In genomic region chr5:7018601-7019000, GRCh38 we compare ENCODE assay signal across 24 cellular contexts.
A peak's percentile ranks its signal among the peaks of the same experiment; 100 is the strongest.
DNase-seq lines count a peak whose midpoint lies in the region; ATAC-seq, FAIRE-seq and TF ChIP-seq lines count a peak whose summit lies in the region.
"Had no signal": no experiment of that assay in that cellular context is flagged by ENCODE, and none has a peak within 500 bp of the region (broad histone marks: within the 10 kb centered on the region; RNA-seq: fewer than 3 reads in every experiment).

No MANE protein-coding gene starts in this region.

- H3K4me1 Mint-ChIP-seq in stimulated activated effector memory CD8-positive, alpha-beta T cell treated with anti-CD3 and anti-CD28 coated beads, Interleukin-12 subunit alpha, Interleukin-12 subunit beta, amount 100 ng/mL, for 72 hours = no peaks in the 10 kb centered on the region
- no peaks in the 10 kb centered on the region for H3K4me1 Mint-ChIP-seq in activated CD8-positive, alpha-beta memory T cell treated with anti-CD3 and anti-CD28 coated beads, Interleukin-2, amount 10 ng/mL, durations not matched to agents 7 days and 5 days
- H3K4me1 Mint-ChIP-seq: B cell; CD4-positive, CD25-positive, alpha-beta regulatory T cell had no signal

- no peak overlapping the region for H3K9ac ChIP-seq in H1 (replicated peaks in 1 of 4; ENCODE audit: extremely low read depth in 1 of 4, low read depth in 3 of 4, low read length in 3 of 4)
- H3K9ac ChIP-seq: BLaER1 had no signal

- no peak overlapping the region for H2AK5ac ChIP-seq in H1 (ENCODE audit: low read depth, low read length)

- no peak overlapping the region for H4K5ac ChIP-seq in H1 (ENCODE audit: insufficient read length, low read depth, low read length)

- no peaks in the 10 kb centered on the region for H3K79me1 ChIP-seq in H1 (ENCODE audit: low read depth, low read length)

- no peak for TF ChIP-seq POLR2A in H1 (IDR thresholded peaks at IDR 0.05; ENCODE audit: control extremely low read depth in 1 of 2, low read depth in 2 of 2, low read length in 2 of 2)

- TF ChIP-seq CTCF in H1 (IDR thresholded peaks at IDR 0.05; ENCODE audit: control extremely low read depth in 1 of 3, insufficient read depth in 1 of 3, low read depth in 1 of 3, low read length in 3 of 3) = peak; percentile 1 to 40 (median 2); a peak in 3 of 4 replicates

- ATAC-seq in stimulated activated effector memory CD8-positive, alpha-beta T cell treated with anti-CD3 and anti-CD28 coated beads, Interleukin-12 subunit alpha, Interleukin-12 subunit beta, amount 100 ng/mL, for 72 hours = peak; percentile 11
- no peak for ATAC-seq in activated CD8-positive, alpha-beta memory T cell treated with anti-CD3 and anti-CD28 coated beads, Interleukin-2, amount 10 ng/mL, durations not matched to agents 7 days and 5 days
- no peak for ATAC-seq in HG03565 (IDR thresholded peaks at IDR 0.05; ENCODE audit: unreplicated experiment)
- ATAC-seq: CD8-positive, alpha-beta T cell; HCT116 had no signal

- H3K4me3 ChIP-seq in H1 (ENCODE audit: extremely low read depth in 1 of 4, insufficient read depth in 2 of 4, low read depth in 3 of 4, low read length in 4 of 4) = no peak overlapping the region
- H3K4me3 ChIP-seq: BLaER1 had no signal

- H3K18ac ChIP-seq in H1 (ENCODE audit: extremely low read depth, low read length) = no peak overlapping the region

- no peak for TF ChIP-seq EP300 in H1 (IDR thresholded peaks at IDR 0.05; ENCODE audit: borderline replicate concordance in 1 of 2, low read depth in 2 of 2, low read length in 2 of 2)

- no peaks in the 10 kb centered on the region for H3K36me3 Mint-ChIP-seq in stimulated activated effector memory CD8-positive, alpha-beta T cell treated with anti-CD3 and anti-CD28 coated beads, Interleukin-12 subunit alpha, Interleukin-12 subunit beta, amount 100 ng/mL, for 72 hours
- no peaks in the 10 kb centered on the region for H3K36me3 Mint-ChIP-seq in activated CD8-positive, alpha-beta memory T cell treated with anti-CD3 and anti-CD28 coated beads, Interleukin-2, amount 10 ng/mL, durations not matched to agents 7 days and 5 days
- H3K36me3 Mint-ChIP-seq: CD4-positive, CD25-positive, alpha-beta regulatory T cell; CD8-positive, alpha-beta T cell had no signal

- H3K27me3 Mint-ChIP-seq in activated CD8-positive, alpha-beta memory T cell treated with anti-CD3 and anti-CD28 coated beads, Interleukin-2, amount 10 ng/mL, durations not matched to agents 7 days and 5 days = no peaks in the 10 kb centered on the region
- H3K27me3 Mint-ChIP-seq: B cell; CD4-positive, CD25-positive, alpha-beta regulatory T cell had no signal

- no peak overlapping the region for H3K27ac ChIP-seq in H1 (ENCODE audit: low read depth, low read length)
- H3K27ac ChIP-seq: 22Rv1, BLaER1, C4-2B had no signal

- H2BK120ac ChIP-seq in H1 (replicated peaks; ENCODE audit: low read depth, low read length) = no peak overlapping the region

- H2BK20ac ChIP-seq in H1 (ENCODE audit: low read length) = no peak overlapping the region

- no peak overlapping the region for H2BK5ac ChIP-seq in H1 (ENCODE audit: low read depth, low read length)

- H3K27ac Mint-ChIP-seq in stimulated activated effector memory CD8-positive, alpha-beta T cell treated with anti-CD3 and anti-CD28 coated beads, Interleukin-12 subunit alpha, Interleukin-12 subunit beta, amount 100 ng/mL, for 72 hours = no peak overlapping the region
- no peak overlapping the region for H3K27ac Mint-ChIP-seq in activated CD8-positive, alpha-beta memory T cell treated with anti-CD3 and anti-CD28 coated beads, Interleukin-2, amount 10 ng/mL, durations not matched to agents 7 days and 5 days
- H3K27ac Mint-ChIP-seq: B cell; CD4-positive, CD25-positive, alpha-beta regulatory T cell; CD8-positive, alpha-beta T cell had no signal

- H4K8ac ChIP-seq in H1 (ENCODE audit: extremely low read depth, insufficient read depth, low read length) = no peak overlapping the region

- H3K27me3 ChIP-seq in H1 (replicated peaks in 1 of 4; ENCODE audit: control insufficient read depth in 3 of 4, extremely low read depth in 1 of 4, insufficient read depth in 3 of 4, low read length in 3 of 4) = no peaks in the 10 kb centered on the region
- H3K27me3 ChIP-seq: BLaER1 had no signal

- no peak for FAIRE-seq in H1 (lab: Jason Lieb, UNC)
- FAIRE-seq: A204.1, GM12891, GM18507 had no signal

- H2AFZ ChIP-seq in H1 (ENCODE audit: low read length) = no peak overlapping the region

- H3K14ac ChIP-seq in H1 (ENCODE audit: insufficient read length) = no peak overlapping the region

- no peaks in the 10 kb centered on the region for H3K23me2 ChIP-seq in H1 (ENCODE audit: low read depth, low read length)

- H2BK15ac ChIP-seq in H1 (ENCODE audit: low read length) = no peak overlapping the region

- H3K9me3 Mint-ChIP-seq in stimulated activated effector memory CD8-positive, alpha-beta T cell treated with anti-CD3 and anti-CD28 coated beads, Interleukin-12 subunit alpha, Interleukin-12 subunit beta, amount 100 ng/mL, for 72 hours = peaks cover 15% of the 10 kb centered on the region
- H3K9me3 Mint-ChIP-seq in activated CD8-positive, alpha-beta memory T cell treated with anti-CD3 and anti-CD28 coated beads, Interleukin-2, amount 10 ng/mL, durations not matched to agents 7 days and 5 days (ENCODE audit: low read depth) = peaks cover 13% of the 10 kb centered on the region

- no peak overlapping the region for H2BK12ac ChIP-seq in H1 (ENCODE audit: low read depth, low read length)

- no peaks in the 10 kb centered on the region for H3K79me2 ChIP-seq in H1 (ENCODE audit: control insufficient read depth in 1 of 2, insufficient read depth in 2 of 2, low read length in 2 of 2)

- no peaks in the 10 kb centered on the region for H4K20me1 ChIP-seq in H1 (replicated peaks in 1 of 2; ENCODE audit: control insufficient read depth in 1 of 2, insufficient read depth in 2 of 2, low read length in 2 of 2)
- H4K20me1 ChIP-seq: BLaER1 had no signal

- no peaks in the 10 kb centered on the region for H3K4me1 ChIP-seq in H1 (replicated peaks in 1 of 4; ENCODE audit: control insufficient read depth in 3 of 4, insufficient read depth in 4 of 4, low read length in 3 of 4)
- H3K4me1 ChIP-seq: BLaER1, Caco-2 had no signal

- H4K91ac ChIP-seq in H1 (replicated peaks; ENCODE audit: insufficient read length, low read length) = no peak overlapping the region

- POLR2A ChIA-PET in H1 (lab: Charles Lee; ENCODE audit: partially characterized antibody) = no interaction called here

- no peak overlapping the region for H3K56ac ChIP-seq in H1 (replicated peaks; ENCODE audit: insufficient read length, low read depth, low read length)

- no peaks in the 10 kb centered on the region for H3K36me3 ChIP-seq in H1 (ENCODE audit: control insufficient read depth in 2 of 4, insufficient read depth in 4 of 4, low read length in 3 of 4)
- H3K36me3 ChIP-seq: BLaER1 had no signal

- peaks cover 26 to 29% of the 10 kb centered on the region in 2 experiments for H3K9me3 ChIP-seq in H1 (ENCODE audit: insufficient read depth in 2 of 2, low read depth in 1 of 2, low read length in 1 of 2)

- H3K4me3 Mint-ChIP-seq in stimulated activated effector memory CD8-positive, alpha-beta T cell treated with anti-CD3 and anti-CD28 coated beads, Interleukin-12 subunit alpha, Interleukin-12 subunit beta, amount 100 ng/mL, for 72 hours = no peak overlapping the region
- H3K4me3 Mint-ChIP-seq in activated CD8-positive, alpha-beta memory T cell treated with anti-CD3 and anti-CD28 coated beads, Interleukin-2, amount 10 ng/mL, durations not matched to agents 7 days and 5 days = no peak overlapping the region
- H3K4me3 Mint-ChIP-seq: B cell; CD4-positive, CD25-positive, alpha-beta regulatory T cell; CD8-positive, alpha-beta T cell had no signal

- CTCF ChIA-PET in H1 (lab: Charles Lee; ENCODE audit: partially characterized antibody) = interaction anchor here (0.6 to 1.1 kb wide), 4 partner anchors 24 to 524 kb away, joined by 3 to 5 read pairs (median 4); no protein-coding TSS in a partner anchor
- CTCF ChIA-PET in activated CD8-positive, alpha-beta memory T cell treated with anti-CD3 and anti-CD28 coated beads, Interleukin-2, amount 10 ng/mL, durations not matched to agents 7 days and 5 days (lab: Charles Lee) = no interaction called here

- H3K4me2 ChIP-seq in H1 (ENCODE audit: insufficient read depth in 1 of 2, low read depth in 2 of 2, low read length in 2 of 2) = no peak overlapping the region
- H3K4me2 ChIP-seq: BLaER1 had no signal

- H3K4ac ChIP-seq in H1 (replicated peaks; ENCODE audit: insufficient read length, low read depth, low read length) = no peak overlapping the region

- H3K23ac ChIP-seq in H1 (ENCODE audit: insufficient read length) = no peak overlapping the region

- no peak; a peak in 1 of 4 replicates for TF ChIP-seq RAD21 in H1 (IDR thresholded peaks at IDR 0.05 in 1 of 2, conservative IDR thresholded peaks at IDR 0.05 in 1 of 2; ENCODE audit: low read depth in 2 of 2, low read length in 2 of 2)

- DNase-seq in DMS 273 (lab: John Stamatoyannopoulos, UW; ENCODE audit: unreplicated experiment) = peak; percentile 89
- no peak for DNase-seq in DMS 273 treated with DMSO at 0.1 percent for 48 hours (lab: John Stamatoyannopoulos, UW)
- peak; percentile 9 for DNase-seq in NAMALWA (ENCODE audit: low spot score)
- no peak for DNase-seq in H1 (ENCODE audit: low read depth in 1 of 2, low spot score in 2 of 2)
- no peak for DNase-seq in stimulated activated effector memory CD8-positive, alpha-beta T cell treated with anti-CD3 and anti-CD28 coated beads, Interleukin-12 subunit alpha, Interleukin-12 subunit beta, amount 100 ng/mL, for 72 hours (ENCODE audit: low spot score in 2 of 2)
- DNase-seq in activated CD8-positive, alpha-beta memory T cell treated with anti-CD3 and anti-CD28 coated beads, Interleukin-2, amount 10 ng/mL, durations not matched to agents 7 days and 5 days = no peak
- no peak for DNase-seq in stimulated activated CD4-positive, alpha-beta T cell treated with anti-CD3 and anti-CD28 coated beads, Interleukin-1b, Interleukin-23, amount 100 ng/mL, for 48 hours
- DNase-seq: Caco-2; CD4-positive, CD25-positive, alpha-beta regulatory T cell; CD8-positive, alpha-beta T cell; DMS53; DMS79 treated with DMSO at 0.1 percent for 48 hours; GF-D8; GOT3; H7 had no signal

TF ChIP-seq in H1, 55 proteins besides CTCF, POLR2A, EP300 and RAD21:
- TF ChIP-seq CBX5 (IDR thresholded peaks at IDR 0.05; ENCODE audit: low read depth, low read length) (no peak), RXRA (IDR thresholded peaks at IDR 0.05; ENCODE audit: insufficient read depth, low read depth, low read length) (no peak)

Comparison
In these comparisons a context has a peak if more than half of its experiments do, and no peak if none do; other contexts are left out.
1. DNase-seq: peak in DMS 273 (single experiment) and NAMALWA (single experiment); none in DMS 273 treated with DMSO at 0.1 percent for 48 hours (single experiment), H1 (0 of 2), stimulated activated effector memory CD8-positive, alpha-beta T cell treated with anti-CD3 and anti-CD28 coated beads, Interleukin-12 subunit alpha, Interleukin-12 subunit beta, amount 100 ng/mL, for 72 hours (0 of 2), activated CD8-positive, alpha-beta memory T cell treated with anti-CD3 and anti-CD28 coated beads, Interleukin-2, amount 10 ng/mL, durations not matched to agents 7 days and 5 days (single experiment) and stimulated activated CD4-positive, alpha-beta T cell treated with anti-CD3 and anti-CD28 coated beads, Interleukin-1b, Interleukin-23, amount 100 ng/mL, for 48 hours (single experiment).